ENCODE assay signal across 8 cellular contexts in genomic region chr5:39283231-39283818, GRCh38.
DNase-seq lines count a peak whose midpoint lies in the region; ATAC-seq, FAIRE-seq and TF ChIP-seq lines count a peak whose summit lies in the region.

No MANE protein-coding gene starts in this region.

- FAIRE-seq in GM12892 (lab: Jason Lieb, UNC): peak; percentile 90
- FAIRE-seq in H1 (lab: Jason Lieb, UNC): peak; percentile 89

- no peak overlapping the region for H3K18ac ChIP-seq in H1 (ENCODE audit: extremely low read depth, low read length)

- H2AFZ ChIP-seq in H1 (ENCODE audit: low read length): peak overlapping the region; percentile 94; the same call in 1 of the 2 replicates

- no peak overlapping the region for H2BK120ac ChIP-seq in H1 (replicated peaks; ENCODE audit: low read depth, low read length)

- peak; percentile 76 for ATAC-seq in HG02870 (IDR thresholded peaks at IDR 0.05; ENCODE audit: unreplicated experiment)

- peaks cover 18% of the 10 kb centered on the region for H3K9me3 Mint-ChIP-seq in activated CD4-positive, alpha-beta memory T cell treated with anti-CD3 and anti-CD28 coated beads for 36 hours

- peaks cover 2 to 11% of the 10 kb centered on the region in 2 experiments; a peak in 3 of 4 replicates for H3K9me3 ChIP-seq in H1 (ENCODE audit: insufficient read depth in 2 of 2, low read depth in 1 of 2, low read length in 1 of 2)

- H3K23ac ChIP-seq in H1 (ENCODE audit: insufficient read length): no peak overlapping the region

- no peak overlapping the region for H3K56ac ChIP-seq in H1 (replicated peaks; ENCODE audit: insufficient read length, low read depth, low read length)

- H3K4me3 Mint-ChIP-seq in activated CD4-positive, alpha-beta memory T cell treated with anti-CD3 and anti-CD28 coated beads for 36 hours: peak overlapping the region; percentile 4

- H2BK12ac ChIP-seq in H1 (ENCODE audit: low read depth, low read length): no peak overlapping the region

- TF ChIP-seq RAD21 in H1 (IDR thresholded peaks at IDR 0.05 in 1 of 2, conservative IDR thresholded peaks at IDR 0.05 in 1 of 2; ENCODE audit: low read depth in 2 of 2, low read length in 2 of 2): peak; percentile 79 to 86

- DNase-seq in A172 (ENCODE audit: low spot score) (peak; percentile 73), GM12892 (ENCODE audit: insufficient read length) (no peak), NCI-H526 (lab: John Stamatoyannopoulos, UW) (peak; percentile 95 to 97), H1 (ENCODE audit: low read depth in 1 of 2, low spot score in 2 of 2) (peak; percentile 17 to 49), midbrain (lab: John Stamatoyannopoulos, UW) (peak; percentile 61), stromal cell of bone marrow (ENCODE audit: low read depth) (peak; percentile 61)
- peak; percentile 60 for DNase-seq in activated CD4-positive, alpha-beta memory T cell treated with anti-CD3 and anti-CD28 coated beads for 36 hours

- no peak overlapping the region for H3K14ac ChIP-seq in H1 (ENCODE audit: insufficient read length)

- H3K27ac ChIP-seq in H1 (ENCODE audit: low read depth, low read length): no peak overlapping the region

- H2BK15ac ChIP-seq in H1 (ENCODE audit: low read length): no peak overlapping the region; the same call in 1 of the 2 replicates

- no peaks in the 10 kb centered on the region for H3K4me1 ChIP-seq in H1 (replicated peaks in 1 of 4; ENCODE audit: control insufficient read depth in 3 of 4, insufficient read depth in 4 of 4, low read length in 3 of 4)

- TF ChIP-seq EP300 in H1 (IDR thresholded peaks at IDR 0.05; ENCODE audit: borderline replicate concordance in 1 of 2, low read depth in 2 of 2, low read length in 2 of 2): no peak

- H3K27me3 ChIP-seq in H1 (replicated peaks in 1 of 4; ENCODE audit: control insufficient read depth in 3 of 4, extremely low read depth in 1 of 4, insufficient read depth in 3 of 4, low read length in 3 of 4): no peaks in the 10 kb centered on the region

- H4K91ac ChIP-seq in H1 (replicated peaks; ENCODE audit: insufficient read length, low read length): no peak overlapping the region

- H3K79me1 ChIP-seq in H1 (ENCODE audit: low read depth, low read length): no peaks in the 10 kb centered on the region

- WGBS in H1 (ENCODE audit: extremely low coverage in 1 of 2, insufficient coverage in 1 of 2, insufficient read length in 1 of 2, insufficient replicate concordance in 2 of 2, low coverage in 1 of 2, low lambda C conversion rate in 2 of 2, missing lambda C conversion rate in 1 of 2), 2 experiments: 54% methylated on average over 3 of the region's 3 CpGs; no CpG with 5 or more reads in 1 of the 2 experiments

- no peak overlapping the region for H3K9ac ChIP-seq in H1 (replicated peaks in 1 of 4; ENCODE audit: extremely low read depth in 1 of 4, low read depth in 3 of 4, low read length in 3 of 4)

- H3K4me2 ChIP-seq in H1 (ENCODE audit: insufficient read depth in 1 of 2, low read depth in 2 of 2, low read length in 2 of 2): no peak overlapping the region

- H3K4ac ChIP-seq in H1 (replicated peaks; ENCODE audit: insufficient read length, low read depth, low read length): no peak overlapping the region

- no peak overlapping the region for H4K5ac ChIP-seq in H1 (ENCODE audit: insufficient read length, low read depth, low read length)

- intact Hi-C loops in activated CD4-positive, alpha-beta memory T cell treated with anti-CD3 and anti-CD28 coated beads for 36 hours (cut with micrococcal nuclease): loop anchor here (1.0 to 5.0 kb wide), 5 partner anchors 66 to 291 kb away; partner anchors contain the start of gene RICTOR

- no peak overlapping the region for H2BK20ac ChIP-seq in H1 (ENCODE audit: low read length)

- TF ChIP-seq CTCF in H1 (IDR thresholded peaks at IDR 0.05; ENCODE audit: control extremely low read depth in 1 of 3, insufficient read depth in 1 of 3, low read depth in 1 of 3, low read length in 3 of 3): peak in 2 of 3 experiments; percentile 65 to 73; a peak in 3 of 4 replicates

- H4K20me1 ChIP-seq in H1 (replicated peaks in 1 of 2; ENCODE audit: control insufficient read depth in 1 of 2, insufficient read depth in 2 of 2, low read length in 2 of 2): no peaks in the 10 kb centered on the region

- peak overlapping the region; percentile 68 for H3K27ac Mint-ChIP-seq in activated CD4-positive, alpha-beta memory T cell treated with anti-CD3 and anti-CD28 coated beads for 36 hours

- POLR2A ChIA-PET in activated CD4-positive, alpha-beta memory T cell treated with anti-CD3 and anti-CD28 coated beads for 36 hours (lab: Charles Lee): interaction anchor here (0.7 to 1.5 kb wide), 3 partner anchors 51 to 141 kb away, joined by 3 to 8 read pairs (median 3); no protein-coding TSS in a partner anchor
- POLR2A ChIA-PET in H1 (lab: Charles Lee; ENCODE audit: partially characterized antibody): no interaction called here

- H4K8ac ChIP-seq in H1 (ENCODE audit: extremely low read depth, insufficient read depth, low read length): no peak overlapping the region

- H2BK5ac ChIP-seq in H1 (ENCODE audit: low read depth, low read length): no peak overlapping the region

- TF ChIP-seq POLR2A in GM12892 (IDR thresholded peaks at IDR 0.05; ENCODE audit: low read depth, low read length) (no peak), H1 (IDR thresholded peaks at IDR 0.05; ENCODE audit: control extremely low read depth in 1 of 2, low read depth in 2 of 2, low read length in 2 of 2) (no peak)

- no peak overlapping the region for H2AK5ac ChIP-seq in H1 (ENCODE audit: low read depth, low read length)

- H3K79me2 ChIP-seq in H1 (ENCODE audit: control insufficient read depth in 1 of 2, insufficient read depth in 2 of 2, low read length in 2 of 2): no peaks in the 10 kb centered on the region

- peaks cover 31% of the 10 kb centered on the region for H3K4me1 Mint-ChIP-seq in activated CD4-positive, alpha-beta memory T cell treated with anti-CD3 and anti-CD28 coated beads for 36 hours (ENCODE audit: low read depth)

- no peaks in the 10 kb centered on the region for H3K23me2 ChIP-seq in H1 (ENCODE audit: low read depth, low read length)

- H3K4me3 ChIP-seq in H1 (ENCODE audit: extremely low read depth in 1 of 4, insufficient read depth in 2 of 4, low read depth in 3 of 4, low read length in 4 of 4): no peak overlapping the region

- CTCF ChIA-PET in activated CD4-positive, alpha-beta memory T cell treated with anti-CD3 and anti-CD28 coated beads for 36 hours (lab: Charles Lee): interaction anchor here (0.6 to 12.2 kb wide), 55 partner anchors 9 to 434 kb away, joined by 3 to 195 read pairs (median 4); partner anchors contain the start of gene FYB1
- CTCF ChIA-PET in H1 (lab: Charles Lee; ENCODE audit: partially characterized antibody): interaction anchor here (0.6 to 3.4 kb wide), 24 partner anchors 12 to 286 kb away, joined by 3 to 28 read pairs (median 4); partner anchors contain the start of gene FYB1

- peaks cover 9% of the 10 kb centered on the region for H3K36me3 Mint-ChIP-seq in activated CD4-positive, alpha-beta memory T cell treated with anti-CD3 and anti-CD28 coated beads for 36 hours

- H3K36me3 ChIP-seq in H1 (ENCODE audit: control insufficient read depth in 2 of 4, insufficient read depth in 4 of 4, low read length in 3 of 4): no peaks in the 10 kb centered on the region; a peak in 1 of 8 replicates

- peaks cover 3% of the 10 kb centered on the region for H3K27me3 Mint-ChIP-seq in activated CD4-positive, alpha-beta memory T cell treated with anti-CD3 and anti-CD28 coated beads for 36 hours

TF ChIP-seq in H1, 55 proteins besides CTCF, POLR2A, EP300 and RAD21:
- TF ChIP-seq KDM5A (IDR thresholded peaks at IDR 0.05; ENCODE audit: low read length) (no peak), TEAD4 (IDR thresholded peaks at IDR 0.05; ENCODE audit: low read depth, low read length) (0 out of 2 replicates have a peak, but pooled peaks have one; percentile 2), BACH1 (IDR thresholded peaks at IDR 0.05; ENCODE audit: low read length) (0 out of 2 replicates have a peak, but pooled peaks have one; percentile 11), PHF8 (conservative IDR thresholded peaks at IDR 0.05; ENCODE audit: low read depth, low read length) (no peak)
